In the genomic region with DNA sequence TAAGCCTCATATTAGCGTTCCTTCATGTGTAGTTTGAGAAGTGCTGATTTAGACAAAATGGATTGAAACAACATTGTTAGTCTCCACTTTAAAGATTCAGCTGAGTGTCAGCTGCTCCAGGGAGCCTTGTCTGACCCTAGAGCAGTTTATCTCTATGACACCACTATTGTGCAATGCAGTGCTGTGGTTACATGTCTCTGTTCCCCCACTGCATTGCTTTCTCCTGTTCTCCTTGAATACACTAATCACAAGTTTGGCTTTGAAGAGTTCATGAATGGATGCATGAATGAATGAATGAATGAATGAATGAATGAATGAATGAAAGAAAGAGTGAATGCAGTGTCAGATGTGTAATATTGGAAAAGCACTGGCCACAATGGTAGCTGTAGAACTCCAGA, we compare ENCODE assay signal across 12 cellular contexts. TPM values are rescaled to one million over a fixed set of nuclear protein-coding genes. Genes with fewer than 3 reads are reported as not detected.
DNase-seq lines count a peak whose midpoint lies in the region; ATAC-seq and TF ChIP-seq lines count a peak whose summit lies in the region.
"Had no signal": no experiment of that assay in that cellular context is flagged by ENCODE, and none has a peak within 500 bp of the region (broad histone marks: within the 10 kb centered on the region; RNA-seq: fewer than 3 reads in every experiment).

No MANE protein-coding gene starts in this region.

- H3K4me1 ChIP-seq in GM23248 (ENCODE audit: insufficient read depth) (peaks cover 30% of the 10 kb centered on the region), RWPE2 (ENCODE audit: insufficient read depth, poor library complexity, severe bottlenecking) (peaks cover 37% of the 10 kb centered on the region), foreskin keratinocyte (peaks cover 37% of the 10 kb centered on the region), parathyroid adenoma (peaks cover 41% of the 10 kb centered on the region)

- H3K4me2 ChIP-seq in GM23248 (ENCODE audit: unreplicated experiment) (peak overlapping the region; percentile 25), parathyroid adenoma (ENCODE audit: low read length) (no peak overlapping the region)

- 0 to 3% methylated on average over 1 of the region's 1 CpG for WGBS in GM23248 (ENCODE audit: low coverage in 1 of 2, low lambda C conversion rate in 2 of 2, missing lambda C conversion rate in 2 of 2), 2 experiments

- no peak for TF ChIP-seq CTCF in RWPE2 (IDR thresholded peaks at IDR 0.05; ENCODE audit: poor library complexity, severe bottlenecking)
- TF ChIP-seq CTCF in foreskin keratinocyte (conservative IDR thresholded peaks at IDR 0.05) = no peak
- no peak for TF ChIP-seq CTCF in parathyroid adenoma (IDR thresholded peaks at IDR 0.05)
- no peak for TF ChIP-seq CTCF in coronary artery (IDR thresholded peaks at IDR 0.05)

- H3K9me3 ChIP-seq in GM23248 (ENCODE audit: low read depth) = no peaks in the 10 kb centered on the region
- H3K9me3 ChIP-seq in RWPE2 (ENCODE audit: severe bottlenecking) = no peaks in the 10 kb centered on the region
- peaks cover 3% of the 10 kb centered on the region for H3K9me3 ChIP-seq in parathyroid adenoma (ENCODE audit: control insufficient read depth, low read length)

- no peaks in the 10 kb centered on the region for H3K36me3 ChIP-seq in GM23248 (ENCODE audit: low read depth)
- no peaks in the 10 kb centered on the region for H3K36me3 ChIP-seq in RWPE2 (ENCODE audit: low read depth)
- no peaks in the 10 kb centered on the region for H3K36me3 ChIP-seq in parathyroid adenoma (ENCODE audit: control insufficient read depth, insufficient read depth, low read length)

- no peaks in the 10 kb centered on the region for H3K9me2 ChIP-seq in GM23248 (ENCODE audit: insufficient read depth)

- H3K27ac ChIP-seq in GM23248 (peak overlapping the region; percentile 25), RWPE2 (ENCODE audit: poor library complexity, severe bottlenecking) (peak overlapping the region; percentile 28), foreskin keratinocyte (no peak overlapping the region), parathyroid adenoma (peak overlapping the region; percentile 63), coronary artery (no peak overlapping the region)

- no peaks in the 10 kb centered on the region for H3K79me2 ChIP-seq in GM23248 (ENCODE audit: insufficient read depth)
- no peaks in the 10 kb centered on the region for H3K79me2 ChIP-seq in parathyroid adenoma

- H3K27me3 ChIP-seq in GM23248 (replicated peaks; ENCODE audit: insufficient read depth) (no peaks in the 10 kb centered on the region), RWPE2 (ENCODE audit: insufficient read depth, poor library complexity, severe bottlenecking) (no peaks in the 10 kb centered on the region), foreskin keratinocyte (no peaks in the 10 kb centered on the region), parathyroid adenoma (ENCODE audit: control insufficient read depth, insufficient read depth, low read length) (no peaks in the 10 kb centered on the region)

- H3K4me3 ChIP-seq in GM23248 = no peak overlapping the region
- no peak overlapping the region for H3K4me3 ChIP-seq in RWPE2 (ENCODE audit: severe bottlenecking)
- no peak overlapping the region for H3K4me3 ChIP-seq in parathyroid adenoma (ENCODE audit: low read depth, low read length)
- no peak overlapping the region for H3K4me3 ChIP-seq in coronary artery

- no peak overlapping the region for H3K9ac ChIP-seq in GM23248
- no peak overlapping the region for H3K9ac ChIP-seq in parathyroid adenoma

- peaks cover 23% of the 10 kb centered on the region for H3F3A ChIP-seq in GM23248 (ENCODE audit: insufficient read depth)

- peak; percentile 76 for DNase-seq in GM23248
- no peak for DNase-seq in RWPE2 (ENCODE audit: low spot score)
- DNase-seq in foreskin keratinocyte = peak; percentile 49 to 78
- DNase-seq in T-helper 9 cell = no peak
- no peak for DNase-seq in coronary artery (ENCODE audit: low spot score)
- DNase-seq: activated CD8-positive, alpha-beta memory T cell treated with anti-CD3 and anti-CD28 coated beads, Interleukin-2, amount 50 U/mL, for 48 hours; NCI-H1694; stimulated activated CD4-positive, alpha-beta T cell treated with anti-CD3 and anti-CD28 coated beads, Interleukin-4, amount 100 ng/mL, for 24 hours had no signal

- in situ Hi-C loops in GM23248 (cut with MboI) = loop anchor here (10.0 kb wide), 1 partner anchor 109 kb away; no protein-coding TSS in a partner anchor

- H2AFZ ChIP-seq in GM23248 (no peak overlapping the region), parathyroid adenoma (peak overlapping the region; percentile 23)

- H4K20me1 ChIP-seq in GM23248 (ENCODE audit: insufficient read depth) = no peaks in the 10 kb centered on the region

- ATAC-seq in RWPE2 (ENCODE audit: low read depth) (0 out of 3 replicates have a peak, but pooled peaks have one; percentile 26), foreskin keratinocyte (peak; percentile 69), HG03135 (IDR thresholded peaks at IDR 0.05; ENCODE audit: unreplicated experiment) (no peak), HG03045 (IDR thresholded peaks at IDR 0.05; ENCODE audit: unreplicated experiment) (no peak)

RNA-seq across cellular contexts. Expression of a gene that starts 38.3 kb away (rescaled TPM):
- not detected in 2 replicates for total RNA-seq in GM23248 (2014; rRNA removed; shearing (Covaris generic))
- not detected in 2 replicates for polyA plus RNA-seq in GM23248 (2016; fragmentation: Nextera tagmentation; extraction: Ambion mirVana)
- not detected in 2 replicates for total RNA-seq in foreskin keratinocyte
- polyA plus RNA-seq in foreskin keratinocyte = not detected in 2 replicates
- total RNA-seq: urinary bladder had no signal
- polyA plus RNA-seq: urinary bladder had no signal

RNA-seq across cellular contexts. Expression of a gene that starts 39.8 kb away (rescaled TPM):
- 33.5 and 39.9 TPM in 2 replicates for total RNA-seq in GM23248 (2014; rRNA removed; shearing (Covaris generic))
- polyA plus RNA-seq in GM23248 (2016; fragmentation: Nextera tagmentation; extraction: Ambion mirVana) (30.1 and 31.6 TPM in 2 replicates), foreskin keratinocyte (0.43 and 1.00 TPM in 2 replicates)
- 0.99 and 2.8 TPM in 2 replicates for total RNA-seq in foreskin keratinocyte

Comparison
In these comparisons a context has a peak if more than half of its experiments do, and no peak if none do; other contexts are left out.
1. DNase-seq: peak in GM23248 (single experiment) and foreskin keratinocyte (2 of 2); none in RWPE2 (single experiment), T-helper 9 cell (single experiment) and coronary artery (single experiment).
2. H3K27ac ChIP-seq: peak in GM23248 (single experiment), RWPE2 (single experiment) and parathyroid adenoma (single experiment); none in foreskin keratinocyte (single experiment) and coronary artery (0 of 2).
3. ATAC-seq: peak in RWPE2 (single experiment) and foreskin keratinocyte (single experiment); none in HG03135 (single experiment) and HG03045 (single experiment).